Comparison of ENCODE assay signal across 8 cellular contexts in the genomic region with DNA sequence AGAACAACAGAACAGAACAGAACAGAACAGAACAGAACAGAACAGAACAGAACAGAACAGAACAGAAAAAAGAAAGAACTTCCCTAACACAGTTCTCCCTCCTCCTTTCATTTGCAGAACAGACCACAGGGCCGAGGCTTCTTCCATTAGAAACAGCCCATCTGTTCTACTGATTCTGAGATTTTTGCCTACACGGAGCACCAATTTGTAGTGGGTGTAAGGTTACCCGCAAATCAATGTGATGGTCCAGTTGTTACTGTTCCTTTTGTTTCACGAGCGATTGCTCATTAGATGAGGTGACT. TPM values are rescaled to one million over a fixed set of nuclear protein-coding genes. Genes with fewer than 3 reads are reported as not detected.
A peak's percentile ranks its signal among the peaks of the same experiment; 100 is the strongest.
DNase-seq lines count a peak whose midpoint lies in the region; ATAC-seq, FAIRE-seq and TF ChIP-seq lines count a peak whose summit lies in the region.

No MANE protein-coding gene starts in this region.

- H3K27me3 ChIP-seq in adipocyte (replicated peaks; ENCODE audit: control insufficient read depth, insufficient read depth, low read length), result no peaks in the 10 kb centered on the region
- no peaks in the 10 kb centered on the region for H3K27me3 ChIP-seq in keratinocyte (ENCODE audit: control insufficient read depth, extremely low read depth, insufficient read depth, low read length)

- DNase-seq in NCI-H2171 (lab: John Stamatoyannopoulos, UW), result peak; percentile 80
- no peak for DNase-seq in NCI-H2171 treated with DMSO at 0.1 percent for 48 hours (lab: John Stamatoyannopoulos, UW)
- DNase-seq in adipocyte (ENCODE audit: low read depth), result peak; percentile 61
- no peak for DNase-seq in keratinocyte (ENCODE audit: low read depth, low spot score)
- peak; percentile 67 for DNase-seq in superior temporal gyrus (ENCODE audit: extremely low spot score)
- no peak for DNase-seq in OCI-M2 (lab: John Stamatoyannopoulos, UW; ENCODE audit: unreplicated experiment)
- DNase-seq in nucleus accumbens (lab: John Stamatoyannopoulos, UW), result no peak

- TF ChIP-seq CTCF in keratinocyte (optimal IDR thresholded peaks at IDR 0.05 in 1 of 3, IDR thresholded peaks at IDR 0.05 in 1 of 3, conservative IDR thresholded peaks at IDR 0.05 in 1 of 3; ENCODE audit: extremely low read depth in 1 of 3, insufficient read depth in 2 of 3, low read length in 3 of 3), result no peak

- H3K9ac ChIP-seq in adipocyte (ENCODE audit: low read length) (peak overlapping the region; percentile 84), keratinocyte (ENCODE audit: control insufficient read depth, extremely low read depth, insufficient read depth, low read length) (peak overlapping the region; percentile 76)

- H3K9me1 ChIP-seq in keratinocyte (ENCODE audit: control insufficient read depth, extremely low read depth, insufficient read depth, low read length), result no peaks in the 10 kb centered on the region

- H3K4me2 ChIP-seq in keratinocyte (ENCODE audit: control insufficient read depth, extremely low read depth, insufficient read depth, low read depth, low read length), result peak overlapping the region; percentile 85

- no peaks in the 10 kb centered on the region for H4K20me1 ChIP-seq in keratinocyte (ENCODE audit: control insufficient read depth, extremely low read depth, insufficient read depth, low read length)

- H3K9me3 ChIP-seq in adipocyte (ENCODE audit: control insufficient read depth, low read length) (no peaks in the 10 kb centered on the region), keratinocyte (ENCODE audit: control insufficient read depth, low read depth, low read length) (no peaks in the 10 kb centered on the region)

- no peak for ATAC-seq in GM18511 (IDR thresholded peaks at IDR 0.05; ENCODE audit: unreplicated experiment)

- H3K4me1 ChIP-seq in adipocyte (ENCODE audit: control insufficient read depth, insufficient read depth, low read length) (peaks cover 50% of the 10 kb centered on the region), keratinocyte (ENCODE audit: control insufficient read depth, extremely low read depth, insufficient read depth, low read length) (peaks cover 32% of the 10 kb centered on the region)

- H2AFZ ChIP-seq in keratinocyte (ENCODE audit: control insufficient read depth, low read length), result peak overlapping the region; percentile 78

- H3K27ac ChIP-seq in keratinocyte (ENCODE audit: control insufficient read depth, insufficient read depth, low read length), result no peak overlapping the region

- dilution Hi-C loops in keratinocyte (cut with MboI; ENCODE audit: extremely low pct_ligation_motif_present, low sequenced_read_pairs), result no loop called here

- FAIRE-seq in keratinocyte (lab: Jason Lieb, UNC), result peak; percentile 44

- no peaks in the 10 kb centered on the region for H3K36me3 ChIP-seq in adipocyte (ENCODE audit: control insufficient read depth, insufficient read depth, low read length, severe bottlenecking)
- H3K36me3 ChIP-seq in keratinocyte (ENCODE audit: control insufficient read depth in 2 of 2, extremely low read depth in 1 of 2, insufficient read depth in 2 of 2, low read length in 2 of 2), result no peaks in the 10 kb centered on the region

- H3K79me2 ChIP-seq in keratinocyte (ENCODE audit: control insufficient read depth, insufficient read depth, low read length), result peaks cover 10% of the 10 kb centered on the region

- H3K4me3 ChIP-seq in adipocyte (ENCODE audit: low read length) (peak overlapping the region; percentile 87), keratinocyte (ENCODE audit: control insufficient read depth in 2 of 3, extremely low read depth in 1 of 3, insufficient read depth in 2 of 3, low read depth in 1 of 3, low read length in 3 of 3) (peak overlapping the region in 2 of 3 experiments; percentile 70 to 72)

RNA-seq across cellular contexts. Expression of a gene that starts 0.7 kb away (rescaled TPM):
- polyA plus RNA-seq in keratinocyte, result 5.6 to 9.3 TPM (median 6.7 TPM) in 3 replicates
- polyA plus RNA-seq in keratinocyte (2011; ENCODE audit: low read depth), result 5.3 TPM
- polyA plus RNA-seq in keratinocyte (2011; cell fraction: cytosol; rRNA removed), result 5.7 and 9.8 TPM in 2 replicates
- 4.8 and 6.4 TPM in 2 replicates for polyA plus RNA-seq in keratinocyte (2011; cell fraction: nucleus; rRNA removed)
- 6.1 and 6.4 TPM in 2 replicates for polyA plus RNA-seq in keratinocyte (2012; ENCODE audit: low replicate concordance)
- 2.7 to 7.8 TPM (median 5.3 TPM) in 3 replicates for polyA minus RNA-seq in keratinocyte
- 8.2 TPM for polyA minus RNA-seq in keratinocyte (2011; cell fraction: cytosol; rRNA and poly(A)+ RNA removed)
- polyA minus RNA-seq in keratinocyte (2011; cell fraction: nucleus; rRNA and poly(A)+ RNA removed), result 5.8 and 9.4 TPM in 2 replicates

Comparison
In these comparisons a context has a peak if more than half of its experiments do, and no peak if none do; other contexts are left out.
1. DNase-seq: peak in NCI-H2171 (single experiment), adipocyte (single experiment) and superior temporal gyrus (single experiment); none in NCI-H2171 treated with DMSO at 0.1 percent for 48 hours (single experiment), keratinocyte (single experiment), OCI-M2 (single experiment) and nucleus accumbens (0 of 56).